Comparison of ENCODE assay signal across 25 cellular contexts in the genomic region with DNA sequence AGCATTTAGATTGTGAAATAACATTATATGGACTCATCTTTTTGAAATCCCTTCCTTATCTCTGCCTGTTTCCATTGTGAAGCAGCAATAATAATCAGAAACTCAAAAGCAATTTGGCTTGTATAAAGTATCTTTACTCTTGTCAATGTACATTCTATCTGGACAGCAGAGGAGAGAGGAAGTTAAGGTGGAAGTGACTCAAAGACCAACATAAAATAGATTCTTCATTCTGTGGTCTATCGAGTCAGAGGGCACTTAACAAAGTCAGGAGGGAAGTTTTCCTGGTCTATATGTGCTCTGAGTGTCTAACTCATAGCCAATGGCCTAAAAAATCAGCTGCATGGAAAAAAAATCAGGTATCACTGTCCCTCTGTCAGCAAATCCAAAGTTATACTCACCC.
DNase-seq lines count a peak whose midpoint lies in the region; ATAC-seq, FAIRE-seq and TF ChIP-seq lines count a peak whose summit lies in the region.
"Had no signal": no experiment of that assay in that cellular context is flagged by ENCODE, and none has a peak within 500 bp of the region (broad histone marks: within the 10 kb centered on the region; RNA-seq: fewer than 3 reads in every experiment).

No MANE protein-coding gene starts in this region.

- POLR2A ChIA-PET in MCF 10A (lab: Yijun Ruan, JAX) = no interaction called here

- no peaks in the 10 kb centered on the region for H3K4me1 Mint-ChIP-seq in MCF 10A (ENCODE audit: insufficient read depth, unreplicated experiment)
- H3K4me1 Mint-ChIP-seq: CD4-positive, CD25-positive, alpha-beta regulatory T cell had no signal

- H3K27me3 Mint-ChIP-seq in MCF 10A (ENCODE audit: insufficient read depth, unreplicated experiment) = no peaks in the 10 kb centered on the region
- H3K27me3 Mint-ChIP-seq: CD4-positive, CD25-positive, alpha-beta regulatory T cell had no signal

- H3K4me3 ChIP-seq in GM23248 = no peak overlapping the region
- H3K4me3 ChIP-seq in NB4 (ENCODE audit: low read depth, low read length) = no peak overlapping the region
- H3K4me3 ChIP-seq in bronchial epithelial cell (ENCODE audit: low read depth, low read length) = no peak overlapping the region
- H3K4me3 ChIP-seq: heart right ventricle, left ventricle myocardium inferior, psoas muscle, upper lobe of left lung had no signal

- peaks cover 3% of the 10 kb centered on the region for H3K9me3 Mint-ChIP-seq in MCF 10A (ENCODE audit: unreplicated experiment)

- TF ChIP-seq CTCF in NB4 (IDR thresholded peaks at IDR 0.05; ENCODE audit: low read depth, low read length) (no peak), bronchial epithelial cell (IDR thresholded peaks at IDR 0.05; ENCODE audit: insufficient read depth, low read length, severe bottlenecking) (no peak), MCF 10A (IDR thresholded peaks at IDR 0.05; ENCODE audit: unreplicated experiment) (no peak)

- in situ Hi-C loops in GM23248 (cut with MboI) = no loop called here

- H3K36me3 ChIP-seq in GM23248 (ENCODE audit: low read depth) (no peaks in the 10 kb centered on the region), bronchial epithelial cell (ENCODE audit: control insufficient read depth, insufficient read depth, low read length) (no peaks in the 10 kb centered on the region)
- H3K36me3 ChIP-seq: heart right ventricle, left ventricle myocardium inferior, upper lobe of left lung had no signal

- 71 to 83% methylated on average over 1 of the region's 1 CpG for WGBS in GM23248 (ENCODE audit: low coverage in 1 of 2, low lambda C conversion rate in 2 of 2, missing lambda C conversion rate in 2 of 2), 2 experiments

- peaks cover 8% of the 10 kb centered on the region; the same call in 1 of the 2 replicates for H3F3A ChIP-seq in GM23248 (ENCODE audit: insufficient read depth)

- no peak overlapping the region for H3K27ac Mint-ChIP-seq in MCF 10A (ENCODE audit: low read depth, unreplicated experiment)
- H3K27ac Mint-ChIP-seq: CD4-positive, CD25-positive, alpha-beta regulatory T cell; effector memory CD8-positive, alpha-beta T cell had no signal

- H3K4me2 ChIP-seq in GM23248 (ENCODE audit: unreplicated experiment) = no peak overlapping the region

- no peaks in the 10 kb centered on the region for H4K20me1 ChIP-seq in GM23248 (ENCODE audit: insufficient read depth)

- DNase-seq in GM23248 (peak; percentile 39), NB4 (ENCODE audit: low read depth) (peak; percentile 7), bronchial epithelial cell (ENCODE audit: low read depth) (peak; percentile 39), kidney tubule cell (ENCODE audit: low spot score) (peak; percentile 51), GM19240 (ENCODE audit: insufficient read length, low spot score) (no peak), MCF 10A (ENCODE audit: unreplicated experiment) (no peak), HT-29 (ENCODE audit: low spot score) (no peak)
- DNase-seq: activated CD8-positive, alpha-beta memory T cell treated with anti-CD3 and anti-CD28 coated beads, Interleukin-2, amount 50 U/mL, for 48 hours; activated effector memory CD4-positive, alpha-beta T cell treated with anti-CD3 and anti-CD28 coated beads, Interleukin-2, amount 50 U/mL, for 16 hours; CD4-positive, CD25-positive, alpha-beta regulatory T cell; DMS 273 treated with DMSO at 0.1 percent for 48 hours; effector memory CD8-positive, alpha-beta T cell; GF-D8; heart right ventricle; left ventricle myocardium inferior; NCI-H1092; NCI-H2081 treated with DMSO at 0.1 percent for 48 hours; NCI-H524 treated with DMSO at 0.1 percent for 48 hours; psoas muscle; SHP77; T-helper 1 cell; upper lobe of left lung had no signal

- H3K4me3 Mint-ChIP-seq in MCF 10A (ENCODE audit: unreplicated experiment) = no peak overlapping the region
- H3K4me3 Mint-ChIP-seq: CD4-positive, CD25-positive, alpha-beta regulatory T cell; effector memory CD8-positive, alpha-beta T cell had no signal

- H3K36me3 Mint-ChIP-seq in MCF 10A (ENCODE audit: insufficient read depth, unreplicated experiment) = no peaks in the 10 kb centered on the region
- H3K36me3 Mint-ChIP-seq: CD4-positive, CD25-positive, alpha-beta regulatory T cell had no signal

- H2AFZ ChIP-seq in GM23248 = no peak overlapping the region

- H3K27me3 ChIP-seq in GM23248 (replicated peaks; ENCODE audit: insufficient read depth) (no peaks in the 10 kb centered on the region), bronchial epithelial cell (ENCODE audit: control insufficient read depth, insufficient read depth, low read length) (no peaks in the 10 kb centered on the region)
- H3K27me3 ChIP-seq: heart right ventricle, upper lobe of left lung had no signal

- ATAC-seq in HG03442 (IDR thresholded peaks at IDR 0.05; ENCODE audit: unreplicated experiment) = no peak
- ATAC-seq: effector memory CD8-positive, alpha-beta T cell; heart right ventricle; psoas muscle had no signal

- BruUV-seq in MCF 10A (replicated peaks; lab: Mats Ljungman, UMichigan) = no TSS peak

- TF ChIP-seq POLR2A in NB4 (IDR thresholded peaks at IDR 0.05; ENCODE audit: extremely low read depth, insufficient read length) = no peak

- peaks cover 14% of the 10 kb centered on the region; the same call in 1 of the 2 replicates for H3K4me1 ChIP-seq in GM23248 (ENCODE audit: insufficient read depth)
- H3K4me1 ChIP-seq: left ventricle myocardium inferior, psoas muscle, upper lobe of left lung had no signal

- no peak overlapping the region for H3K9ac ChIP-seq in GM23248

- intact Hi-C loops in MCF 10A (cut with micrococcal nuclease) = no loop called here

- no peak for FAIRE-seq in bronchial epithelial cell (lab: Jason Lieb, UNC)

- no peaks in the 10 kb centered on the region for H3K9me3 ChIP-seq in GM23248 (ENCODE audit: low read depth)
- H3K9me3 ChIP-seq: left ventricle myocardium inferior had no signal

- H3K9me2 ChIP-seq in GM23248 (ENCODE audit: insufficient read depth) = no peaks in the 10 kb centered on the region

- no peak overlapping the region for H3K27ac ChIP-seq in GM23248
- H3K27ac ChIP-seq: heart right ventricle, HL-60, left ventricle myocardium inferior, psoas muscle, upper lobe of left lung, VCaP had no signal

- CTCF ChIA-PET in MCF 10A (lab: Yijun Ruan, JAX) = no interaction called here

- no peaks in the 10 kb centered on the region for H3K79me2 ChIP-seq in GM23248 (ENCODE audit: insufficient read depth)

Comparison
In these comparisons a context has a peak if more than half of its experiments do, and no peak if none do; other contexts are left out.
1. DNase-seq: peak in GM23248 (single experiment), NB4 (single experiment), bronchial epithelial cell (single experiment) and kidney tubule cell (single experiment); none in GM19240 (single experiment), MCF 10A (single experiment) and HT-29 (single experiment).